ENCODE assay signal across 11 cellular contexts in the genomic region with DNA sequence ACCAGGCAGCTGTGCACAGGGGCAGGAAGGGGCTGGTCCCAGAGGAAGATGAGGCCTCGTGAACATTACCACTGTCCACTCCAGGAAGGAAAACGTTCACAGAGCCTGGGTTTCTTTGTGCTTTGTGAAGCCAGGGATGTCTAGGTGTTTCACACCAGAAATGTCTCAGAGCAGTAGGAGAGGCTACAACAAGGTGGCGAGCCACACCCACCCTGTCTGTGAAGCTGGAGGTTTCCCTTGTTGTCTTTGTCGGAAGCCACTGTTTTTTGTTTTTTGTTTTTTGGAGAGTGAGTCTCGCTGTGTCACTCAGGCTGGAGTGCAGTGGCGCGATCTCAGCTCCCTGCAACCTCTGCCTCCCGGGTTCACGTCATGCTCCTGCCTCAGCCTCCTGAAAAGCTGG. TPM values are rescaled to one million over a fixed set of nuclear protein-coding genes. Genes with fewer than 3 reads are reported as not detected.
DNase-seq lines count a peak whose midpoint lies in the region; ATAC-seq and TF ChIP-seq lines count a peak whose summit lies in the region.
"Not testable (repeated sequence)": the region's sequence is repeated elsewhere in the genome, so short reads cannot be mapped to it uniquely, and the experiment has no call there.
"Had no signal": no experiment of that assay in that cellular context is flagged by ENCODE, and none has a peak within 500 bp of the region (broad histone marks: within the 10 kb centered on the region; RNA-seq: fewer than 3 reads in every experiment).

No MANE protein-coding gene starts in this region.

- TF ChIP-seq CTCF in endodermal cell (conservative IDR thresholded peaks at IDR 0.05) = not testable (repeated sequence)

- ATAC-seq in activated CD4-positive, alpha-beta T cell treated with anti-CD3 and anti-CD28 coated beads for 36 hours = peak; percentile 47
- peak; percentile 68 for ATAC-seq in activated CD8-positive, alpha-beta memory T cell treated with anti-CD3 and anti-CD28 coated beads, Interleukin-2, amount 10 ng/mL, durations not matched to agents 7 days and 5 days
- peak; percentile 62 for ATAC-seq in activated naive CD8-positive, alpha-beta T cell treated with anti-CD3 and anti-CD28 coated beads, Interleukin-2, amount 10 ng/mL, durations not matched to agents 7 days and 5 days (ENCODE audit: low read depth)
- peak; percentile 15 for ATAC-seq in stimulated activated naive CD8-positive, alpha-beta T cell treated with anti-CD3 and anti-CD28 coated beads, Interleukin-15, Interleukin-2, amounts not matched to agents 100 U/mL and 50 U/mL, for 24 hours

- POLR2A ChIA-PET in CD8-positive, alpha-beta memory T cell (lab: Charles Lee) = interaction anchor here (0.6 to 1.1 kb wide), 3 partner anchors 13 to 87 kb away, joined by 4 to 5 read pairs (median 4); no protein-coding TSS in a partner anchor
- POLR2A ChIA-PET in activated CD4-positive, alpha-beta T cell treated with anti-CD3 and anti-CD28 coated beads for 36 hours (lab: Charles Lee) = not testable (repeated sequence)
- POLR2A ChIA-PET in activated naive CD8-positive, alpha-beta T cell treated with anti-CD3 and anti-CD28 coated beads, Interleukin-2, amount 10 ng/mL, durations not matched to agents 7 days and 5 days (lab: Charles Lee) = interaction anchor here (0.6 kb wide), 1 partner anchor 10 kb away, joined by 4 read pairs; no protein-coding TSS in a partner anchor

- not testable (repeated sequence) for H3K9me3 Mint-ChIP-seq in CD8-positive, alpha-beta memory T cell; activated CD4-positive, alpha-beta T cell treated with anti-CD3 and anti-CD28 coated beads for 36 hours (ENCODE audit: low read depth); activated CD8-positive, alpha-beta memory T cell treated with anti-CD3 and anti-CD28 coated beads, Interleukin-2, amount 10 ng/mL, durations not matched to agents 7 days and 5 days (ENCODE audit: low read depth); activated naive CD8-positive, alpha-beta T cell treated with anti-CD3 and anti-CD28 coated beads, Interleukin-2, amount 10 ng/mL, durations not matched to agents 7 days and 5 days; endodermal cell

- not testable (repeated sequence) for H3K9ac ChIP-seq in endodermal cell (ENCODE audit: extremely low read depth, low read length, poor library complexity, severe bottlenecking)

- peak overlapping the region in 5 of 7 donors; percentile 19 to 75 (median 56) for H3K4me3 Mint-ChIP-seq in CD8-positive, alpha-beta memory T cell
- H3K4me3 Mint-ChIP-seq in activated CD4-positive, alpha-beta T cell treated with anti-CD3 and anti-CD28 coated beads for 36 hours; activated CD8-positive, alpha-beta memory T cell treated with anti-CD3 and anti-CD28 coated beads, Interleukin-2, amount 10 ng/mL, durations not matched to agents 7 days and 5 days; endodermal cell: not testable (repeated sequence)
- H3K4me3 Mint-ChIP-seq in activated naive CD8-positive, alpha-beta T cell treated with anti-CD3 and anti-CD28 coated beads, Interleukin-2, amount 10 ng/mL, durations not matched to agents 7 days and 5 days = peak overlapping the region; percentile 32

- not testable (repeated sequence) for H3K27ac ChIP-seq in CD8-positive, alpha-beta memory T cell (ENCODE audit: low read depth, low read length); endodermal cell (ENCODE audit: low read depth, low read length)

- H3K4me3 ChIP-seq in CD8-positive, alpha-beta memory T cell (ENCODE audit: low read length); endodermal cell (ENCODE audit: low read length): not testable (repeated sequence)

- H3K4me1 ChIP-seq in CD8-positive, alpha-beta memory T cell (ENCODE audit: insufficient read depth, low read length) = peaks cover 44% of the 10 kb centered on the region
- not testable (repeated sequence) for H3K4me1 ChIP-seq in endodermal cell (ENCODE audit: control insufficient read depth, insufficient read depth, low read length)

- H3K4me1 Mint-ChIP-seq in CD8-positive, alpha-beta memory T cell = peaks cover 26 to 42% (median 35%) of the 10 kb centered on the region in 3 donors
- H3K4me1 Mint-ChIP-seq in activated CD4-positive, alpha-beta T cell treated with anti-CD3 and anti-CD28 coated beads for 36 hours = peaks cover 40% of the 10 kb centered on the region
- peaks cover 23% of the 10 kb centered on the region for H3K4me1 Mint-ChIP-seq in activated CD8-positive, alpha-beta memory T cell treated with anti-CD3 and anti-CD28 coated beads, Interleukin-2, amount 10 ng/mL, durations not matched to agents 7 days and 5 days
- H3K4me1 Mint-ChIP-seq in activated naive CD8-positive, alpha-beta T cell treated with anti-CD3 and anti-CD28 coated beads, Interleukin-2, amount 10 ng/mL, durations not matched to agents 7 days and 5 days = peaks cover 22% of the 10 kb centered on the region
- H3K4me1 Mint-ChIP-seq in endodermal cell = not testable (repeated sequence)

- peak in 2 of 5 donors; percentile 62 to 66 for DNase-seq in CD8-positive, alpha-beta memory T cell
- peak; percentile 34 for DNase-seq in activated CD4-positive, alpha-beta T cell treated with anti-CD3 and anti-CD28 coated beads for 36 hours
- DNase-seq in activated CD8-positive, alpha-beta memory T cell treated with anti-CD3 and anti-CD28 coated beads, Interleukin-2, amount 10 ng/mL, durations not matched to agents 7 days and 5 days = peak; percentile 50
- peak; percentile 44 for DNase-seq in activated gamma-delta T cell treated with Interleukin-2 at 50 U/mL for 16 hours
- not testable (repeated sequence) for DNase-seq in activated naive CD8-positive, alpha-beta T cell treated with anti-CD3 and anti-CD28 coated beads, Interleukin-2, amount 10 ng/mL, durations not matched to agents 7 days and 5 days; endodermal cell; stimulated activated naive CD8-positive, alpha-beta T cell treated with anti-CD3 and anti-CD28 coated beads, Interleukin-15, Interleukin-2, amounts not matched to agents 100 U/mL and 50 U/mL, for 24 hours

- WGBS in endodermal cell (ENCODE audit: insufficient coverage in 1 of 2, insufficient read length in 1 of 2), 2 experiments = 86 to 100% methylated on average over 7 to 8 of the region's 9 CpGs

- peak overlapping the region; percentile 46 to 92 (median 83) for H3K27ac Mint-ChIP-seq in CD8-positive, alpha-beta memory T cell
- H3K27ac Mint-ChIP-seq in activated CD4-positive, alpha-beta T cell treated with anti-CD3 and anti-CD28 coated beads for 36 hours = peak overlapping the region; percentile 56
- H3K27ac Mint-ChIP-seq in activated CD8-positive, alpha-beta memory T cell treated with anti-CD3 and anti-CD28 coated beads, Interleukin-2, amount 10 ng/mL, durations not matched to agents 7 days and 5 days = not testable (repeated sequence)
- H3K27ac Mint-ChIP-seq in activated naive CD8-positive, alpha-beta T cell treated with anti-CD3 and anti-CD28 coated beads, Interleukin-2, amount 10 ng/mL, durations not matched to agents 7 days and 5 days = peak overlapping the region; percentile 50
- H3K27ac Mint-ChIP-seq in endodermal cell = peak overlapping the region; percentile 26

- intact Hi-C loops in activated CD4-positive, alpha-beta T cell treated with anti-CD3 and anti-CD28 coated beads for 36 hours (cut with DNase I, micrococcal nuclease) = not testable (repeated sequence)

- peaks cover 0 to 41% (median 7%) of the 10 kb centered on the region in 3 donors for H3K36me3 Mint-ChIP-seq in CD8-positive, alpha-beta memory T cell
- not testable (repeated sequence) for H3K36me3 Mint-ChIP-seq in activated CD4-positive, alpha-beta T cell treated with anti-CD3 and anti-CD28 coated beads for 36 hours (ENCODE audit: low read depth); activated CD8-positive, alpha-beta memory T cell treated with anti-CD3 and anti-CD28 coated beads, Interleukin-2, amount 10 ng/mL, durations not matched to agents 7 days and 5 days; activated naive CD8-positive, alpha-beta T cell treated with anti-CD3 and anti-CD28 coated beads, Interleukin-2, amount 10 ng/mL, durations not matched to agents 7 days and 5 days; endodermal cell (ENCODE audit: low read depth)

- not testable (repeated sequence) for H3K9me3 ChIP-seq in CD8-positive, alpha-beta memory T cell (ENCODE audit: low read length); endodermal cell (ENCODE audit: control insufficient read depth, low read length)

- not testable (repeated sequence) for H3K36me3 ChIP-seq in CD8-positive, alpha-beta memory T cell (ENCODE audit: insufficient read depth, low read length); endodermal cell (ENCODE audit: control insufficient read depth, insufficient read depth, low read length)

- H3K27me3 ChIP-seq in CD8-positive, alpha-beta memory T cell (ENCODE audit: insufficient read depth, low read length, poor library complexity, severe bottlenecking); endodermal cell (ENCODE audit: control insufficient read depth, insufficient read depth, low read length, poor library complexity, severe bottlenecking): not testable (repeated sequence)

- not testable (repeated sequence) for H3K27me3 Mint-ChIP-seq in CD8-positive, alpha-beta memory T cell; activated CD4-positive, alpha-beta T cell treated with anti-CD3 and anti-CD28 coated beads for 36 hours; activated CD8-positive, alpha-beta memory T cell treated with anti-CD3 and anti-CD28 coated beads, Interleukin-2, amount 10 ng/mL, durations not matched to agents 7 days and 5 days; activated naive CD8-positive, alpha-beta T cell treated with anti-CD3 and anti-CD28 coated beads, Interleukin-2, amount 10 ng/mL, durations not matched to agents 7 days and 5 days; endodermal cell (ENCODE audit: insufficient read depth)

- CTCF ChIA-PET in CD8-positive, alpha-beta memory T cell (lab: Charles Lee) = interaction anchor here (1.5 kb wide), 1 partner anchor 13 kb away, joined by 5 read pairs; no protein-coding TSS in a partner anchor
- CTCF ChIA-PET in activated CD4-positive, alpha-beta T cell treated with anti-CD3 and anti-CD28 coated beads for 36 hours (lab: Charles Lee) = interaction anchor here (0.8 to 1.8 kb wide), 3 partner anchors 8 to 15 kb away, joined by 3 to 5 read pairs (median 4); no protein-coding TSS in a partner anchor
- CTCF ChIA-PET in activated CD8-positive, alpha-beta memory T cell treated with anti-CD3 and anti-CD28 coated beads, Interleukin-2, amount 10 ng/mL, durations not matched to agents 7 days and 5 days (lab: Charles Lee) = interaction anchor here (0.6 kb wide), 3 partner anchors 8 to 293 kb away, joined by 3 to 4 read pairs (median 3); no protein-coding TSS in a partner anchor

RNA-seq across cellular contexts. Expression of a gene that starts 44.4 kb away (rescaled TPM):
- under 1 TPM in 1 of 2 experiments, not detected in 1; 0.55 TPM for total RNA-seq in CD8-positive, alpha-beta memory T cell
- polyA plus RNA-seq in CD8-positive, alpha-beta memory T cell = 0.61 TPM
- not detected for total RNA-seq in activated CD4-positive, alpha-beta T cell treated with anti-CD3 and anti-CD28 coated beads for 36 hours
- total RNA-seq in activated CD8-positive, alpha-beta memory T cell treated with anti-CD3 and anti-CD28 coated beads, Interleukin-2, amount 10 ng/mL, durations not matched to agents 7 days and 5 days = not detected
- 1 to 10 TPM; 1.9 to 2.6 TPM for total RNA-seq in activated naive CD8-positive, alpha-beta T cell treated with anti-CD3 and anti-CD28 coated beads, Interleukin-2, amount 10 ng/mL, durations not matched to agents 7 days and 5 days
- not detected for total RNA-seq in endodermal cell
- polyA plus RNA-seq in endodermal cell (2013, experiment 1 of 2) = 0.36 TPM
- not detected for polyA plus RNA-seq in endodermal cell (2013, experiment 2 of 2)
- total RNA-seq: GM12878, H7, HFFc6, PC-9 had no signal
- polyA plus RNA-seq: GM12878 had no signal

RNA-seq across cellular contexts. Expression of a gene that starts 54.7 kb away (rescaled TPM):
- total RNA-seq in CD8-positive, alpha-beta memory T cell = 10 to 100 TPM; 43.4 to 44.3 TPM
- 42.8 TPM for polyA plus RNA-seq in CD8-positive, alpha-beta memory T cell
- total RNA-seq in activated CD4-positive, alpha-beta T cell treated with anti-CD3 and anti-CD28 coated beads for 36 hours = 10 to 100 TPM; 37.2 to 41.1 TPM
- 10 to 100 TPM; 30.4 to 36.3 TPM for total RNA-seq in activated CD8-positive, alpha-beta memory T cell treated with anti-CD3 and anti-CD28 coated beads, Interleukin-2, amount 10 ng/mL, durations not matched to agents 7 days and 5 days
- total RNA-seq in activated naive CD8-positive, alpha-beta T cell treated with anti-CD3 and anti-CD28 coated beads, Interleukin-2, amount 10 ng/mL, durations not matched to agents 7 days and 5 days = 10 to 100 TPM; 50.0 to 55.0 TPM
- 10 to 100 TPM; 39.5 to 44.1 TPM for total RNA-seq in endodermal cell
- 28.5 TPM for polyA plus RNA-seq in endodermal cell (2013, experiment 1 of 2)
- polyA plus RNA-seq in endodermal cell (2013, experiment 2 of 2) = 27.1 TPM

Comparison
In these comparisons a context has a peak if more than half of its experiments do, and no peak if none do; other contexts are left out.
1. ATAC-seq: peak in every context shown above with its lines; median percentile 68 in activated CD8-positive, alpha-beta memory T cell treated with anti-CD3 and anti-CD28 coated beads, Interleukin-2, amount 10 ng/mL, durations not matched to agents 7 days and 5 days; 62 in activated naive CD8-positive, alpha-beta T cell treated with anti-CD3 and anti-CD28 coated beads, Interleukin-2, amount 10 ng/mL, durations not matched to agents 7 days and 5 days; 47 in activated CD4-positive, alpha-beta T cell treated with anti-CD3 and anti-CD28 coated beads for 36 hours; 15 in stimulated activated naive CD8-positive, alpha-beta T cell treated with anti-CD3 and anti-CD28 coated beads, Interleukin-15, Interleukin-2, amounts not matched to agents 100 U/mL and 50 U/mL, for 24 hours.